ENCODE assay signal across 1 cellular context in the genomic region with DNA sequence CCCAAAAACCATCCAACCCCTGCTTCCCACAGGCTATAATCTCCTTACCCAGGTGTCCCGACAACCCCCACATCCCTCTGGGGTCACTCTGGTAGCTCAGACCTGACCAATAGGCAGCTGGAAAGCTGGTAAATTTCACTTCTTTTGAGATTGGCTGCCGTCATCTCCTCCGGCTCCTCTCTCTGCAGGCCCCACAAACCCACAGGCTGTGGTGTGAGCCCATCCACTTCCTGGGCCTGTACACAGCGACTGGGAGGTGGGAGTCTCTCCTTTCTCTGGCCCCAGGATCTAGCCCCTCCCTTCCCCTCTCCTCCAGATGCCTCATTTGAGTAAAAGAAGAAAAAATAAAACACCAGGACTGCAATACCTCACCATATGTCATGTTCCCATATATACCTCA.
TF ChIP-seq lines count a peak whose summit lies in the region.

No MANE protein-coding gene starts in this region.

TF ChIP-seq in K562, 482 proteins besides CTCF, POLR2A, EP300 and RAD21:
- TF ChIP-seq NR1H2 (CRISPR knock-in tag; IDR thresholded peaks at IDR 0.05) (no peak), ZNF395 (CRISPR knock-in tag; IDR thresholded peaks at IDR 0.05) (no peak), ZNF165 (CRISPR knock-in tag; IDR thresholded peaks at IDR 0.05; ENCODE audit: borderline replicate concordance) (no peak), ZNF584 (CRISPR knock-in tag; IDR thresholded peaks at IDR 0.05; ENCODE audit: low read depth) (no peak), ZFX (CRISPR knock-in tag; IDR thresholded peaks at IDR 0.05) (peak; percentile 36), BRF1 (IDR thresholded peaks at IDR 0.05; ENCODE audit: borderline replicate concordance, extremely low read depth, insufficient read length) (no peak), ZNF143 (CRISPR knock-in tag; IDR thresholded peaks at IDR 0.05) (0 out of 2 replicates have a peak, but pooled peaks have one; percentile 42), ZNF121 (CRISPR knock-in tag; conservative IDR thresholded peaks at IDR 0.05) (no peak)
